Comparison of ENCODE assay signal across 11 cellular contexts in the genomic region with DNA sequence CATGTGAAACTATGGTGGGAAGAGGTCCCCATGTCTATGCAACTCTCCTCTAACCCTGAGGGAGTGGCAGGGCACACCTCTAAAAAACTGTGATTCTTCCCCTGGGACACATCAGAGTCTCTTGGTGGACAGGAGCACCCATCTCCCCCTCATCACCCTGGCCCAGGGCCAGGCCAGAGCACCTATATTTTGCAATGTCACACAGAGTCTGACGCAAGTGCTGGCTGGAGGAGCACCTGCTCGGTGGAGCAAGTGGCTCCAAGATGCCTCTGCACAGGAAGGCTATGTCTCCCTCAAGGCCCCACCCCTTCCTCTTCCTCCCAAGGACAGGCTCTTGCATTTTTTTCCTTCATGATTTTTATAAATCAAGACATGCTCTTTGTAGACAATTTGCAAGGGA. TPM values are rescaled to one million over a fixed set of nuclear protein-coding genes. Genes with fewer than 3 reads are reported as not detected.
A peak's percentile ranks its signal among the peaks of the same experiment; 100 is the strongest.
DNase-seq lines count a peak whose midpoint lies in the region; ATAC-seq, FAIRE-seq and TF ChIP-seq lines count a peak whose summit lies in the region.
"Had no signal": no experiment of that assay in that cellular context is flagged by ENCODE, and none has a peak within 500 bp of the region (broad histone marks: within the 10 kb centered on the region; RNA-seq: fewer than 3 reads in every experiment).

No MANE protein-coding gene starts in this region.

- H3K27me3 ChIP-seq in CD4-positive, alpha-beta memory T cell (ENCODE audit: insufficient read depth, low read length): no peaks in the 10 kb centered on the region
- H3K27me3 ChIP-seq in HepG2 (ENCODE audit: control insufficient read depth in 1 of 2, insufficient read depth in 2 of 2, low read length in 2 of 2): no peaks in the 10 kb centered on the region

- FAIRE-seq in HepG2 (lab: Jason Lieb, UNC): no peak
- FAIRE-seq: colon had no signal

- no peaks in the 10 kb centered on the region for H3K79me2 ChIP-seq in HepG2 (ENCODE audit: insufficient read depth, low read length)

- no peak for DNase-seq in CD4-positive, alpha-beta memory T cell
- DNase-seq in RWPE1 (ENCODE audit: low spot score): no peak
- no peak for DNase-seq in HepG2 (ENCODE audit: low spot score)
- DNase-seq in OCI-M2 (lab: John Stamatoyannopoulos, UW; ENCODE audit: unreplicated experiment): no peak
- no peak for DNase-seq in stimulated activated CD4-positive, alpha-beta T cell treated with anti-CD3 and anti-CD28 coated beads, Interleukin-1b, Interleukin-23, amount 100 ng/mL, for 48 hours
- DNase-seq in DMS114 treated with DMSO at 0.1 percent for 48 hours (lab: John Stamatoyannopoulos, UW; ENCODE audit: unreplicated experiment): no peak
- DNase-seq: NCI-H2081 had no signal

- no peak for TF ChIP-seq RAD21 in HepG2 (CRISPR knock-in tag; IDR thresholded peaks at IDR 0.05)

- CTCF ChIA-PET in CD4-positive, alpha-beta memory T cell (lab: Charles Lee; ENCODE audit: partially characterized antibody): interaction anchor here (1.1 kb wide), 1 partner anchor 276 kb away, joined by 3 read pairs; no protein-coding TSS in a partner anchor
- CTCF ChIA-PET in RWPE1 (lab: Yijun Ruan, JAX) (no interaction called here), HepG2 (lab: Yijun Ruan, JAX; ENCODE audit: low intra/inter-chr PET ratio, low total read pairs) (no interaction called here)

- TF ChIP-seq EP300 in HepG2 (IDR thresholded peaks at IDR 0.05; ENCODE audit: low read depth in 2 of 2, low read length in 2 of 2) (no peak), HepG2 (CRISPR knock-in tag; IDR thresholded peaks at IDR 0.05; ENCODE audit: borderline replicate concordance) (no peak)

- TF ChIP-seq CTCF in RWPE1 (conservative IDR thresholded peaks at IDR 0.05; ENCODE audit: low read depth): no peak
- no peak for TF ChIP-seq CTCF in HepG2 (CRISPR knock-in tag; IDR thresholded peaks at IDR 0.05)

- H3K36me3 ChIP-seq in CD4-positive, alpha-beta memory T cell (ENCODE audit: insufficient read depth, low read length): peaks cover 64% of the 10 kb centered on the region
- H3K36me3 ChIP-seq in HepG2 (replicated peaks in 1 of 2; ENCODE audit: control insufficient read depth in 1 of 2, insufficient read depth in 2 of 2, low read length in 2 of 2): peaks cover 54 to 100% of the 10 kb centered on the region in 2 experiments

- in situ Hi-C loops in HepG2 (cut with HindIII; ENCODE audit: extremely low pct_ligation_motif_present, low pct_unique_long_range_greater_than_20kb): no loop called here

- no peak for TF ChIP-seq POLR2A in HepG2 (IDR thresholded peaks at IDR 0.05; ENCODE audit: insufficient read depth in 1 of 2, low read depth in 2 of 2, low read length in 2 of 2)

- H2AFZ ChIP-seq in HepG2 (ENCODE audit: low read length): no peak overlapping the region

- POLR2A ChIA-PET in CD4-positive, alpha-beta memory T cell (lab: Charles Lee; ENCODE audit: partially characterized antibody): interaction anchor here (1.0 to 2.2 kb wide), 2 partner anchors 8 to 10 kb away, joined by 4 to 5 read pairs; no protein-coding TSS in a partner anchor
- POLR2A ChIA-PET in RWPE1 (lab: Yijun Ruan, JAX; ENCODE audit: low non-redundant PET): no interaction called here
- POLR2A ChIA-PET in HepG2 (lab: Yijun Ruan, JAX): no interaction called here

- no peaks in the 10 kb centered on the region for H3K9me3 Mint-ChIP-seq in CD4-positive, alpha-beta memory T cell
- H3K9me3 Mint-ChIP-seq: WTC11 had no signal

- peaks cover 23 to 71% (median 43%) of the 10 kb centered on the region in 4 donors for H3K4me1 Mint-ChIP-seq in CD4-positive, alpha-beta memory T cell

- H3K9ac ChIP-seq in HepG2 (ENCODE audit: insufficient read depth, low read depth, low read length): no peak overlapping the region

- H3K36me3 Mint-ChIP-seq in CD4-positive, alpha-beta memory T cell: peaks cover 38 to 90% of the 10 kb centered on the region in 2 donors

- no peak overlapping the region for H3K4me3 ChIP-seq in CD4-positive, alpha-beta memory T cell (ENCODE audit: low read length in 2 of 2)
- no peak overlapping the region for H3K4me3 ChIP-seq in HepG2 (replicated peaks in 1 of 3; ENCODE audit: insufficient read depth in 1 of 3, low read depth in 2 of 3, low read length in 3 of 3)

- no TSS peak for BruUV-seq in HepG2 (replicated peaks; lab: Mats Ljungman, UMichigan)

- H3K27me3 Mint-ChIP-seq in CD4-positive, alpha-beta memory T cell: no peaks in the 10 kb centered on the region

- ATAC-seq in GM18909 (IDR thresholded peaks at IDR 0.05; ENCODE audit: poor library complexity, unreplicated experiment): peak; percentile 28
- no peak for ATAC-seq in HepG2
- no peak for ATAC-seq in GM21825 (IDR thresholded peaks at IDR 0.05; ENCODE audit: unreplicated experiment)
- ATAC-seq: WTC11 had no signal

- 75% methylated on average over 2 of the region's 2 CpGs for WGBS in HepG2 (ENCODE audit: low lambda C conversion rate)

- H3K4me3 Mint-ChIP-seq in CD4-positive, alpha-beta memory T cell: peak overlapping the region in 7 of 8 donors; percentile 6 to 80 (median 61)
- H3K4me3 Mint-ChIP-seq: WTC11 had no signal

- peak overlapping the region in 6 of 7 donors; percentile 78 to 93 (median 86) for H3K27ac Mint-ChIP-seq in CD4-positive, alpha-beta memory T cell

- intact Hi-C loops in CD4-positive, alpha-beta memory T cell (cut with micrococcal nuclease): no loop called here
- intact Hi-C loops in HepG2 (cut with micrococcal nuclease; ENCODE audit: unreplicated experiment): no loop called here

- H4K20me1 ChIP-seq in HepG2 (ENCODE audit: insufficient read depth, low read length): peaks cover 3% of the 10 kb centered on the region; the same call in 1 of the 2 replicates

- H3K9me3 ChIP-seq in CD4-positive, alpha-beta memory T cell (ENCODE audit: control insufficient read depth in 1 of 2, low read length in 2 of 2): no peaks in the 10 kb centered on the region
- H3K9me3 ChIP-seq in HepG2 (ENCODE audit: low read length): no peaks in the 10 kb centered on the region

- H3K4me2 ChIP-seq in HepG2 (ENCODE audit: low read depth, low read length): no peak overlapping the region

- peak overlapping the region; percentile 27 for H3K27ac ChIP-seq in CD4-positive, alpha-beta memory T cell (ENCODE audit: low read depth, low read length)
- H3K27ac ChIP-seq in RWPE1: peak overlapping the region; percentile 56
- H3K27ac ChIP-seq in HepG2 (ENCODE audit: extremely low read length, insufficient read depth, low read length): no peak overlapping the region

- H3K4me1 ChIP-seq in CD4-positive, alpha-beta memory T cell (ENCODE audit: insufficient read depth, low read length): peaks cover 39% of the 10 kb centered on the region
- H3K4me1 ChIP-seq in HepG2 (ENCODE audit: insufficient read depth, low read length): no peaks in the 10 kb centered on the region

TF ChIP-seq in HepG2, 621 proteins besides CTCF, POLR2A, EP300 and RAD21 (continues in another document):
- TF ChIP-seq ATF7-NPFF (CRISPR knock-in tag; IDR thresholded peaks at IDR 0.05; ENCODE audit: low read depth) (no peak), SNAPC2 (CRISPR knock-in tag; IDR thresholded peaks at IDR 0.05) (no peak), ZNF274 (CRISPR knock-in tag; IDR thresholded peaks at IDR 0.05) (no peak), ATF7 (IDR thresholded peaks at IDR 0.05) (no peak), ATF7 (CRISPR knock-in tag; IDR thresholded peaks at IDR 0.05) (no peak), CEBPB (IDR thresholded peaks at IDR 0.05; ENCODE audit: borderline replicate concordance, low read depth, low read length) (peak; percentile 51; the same call in 1 of the 2 replicates), KDM3A (CRISPR knock-in tag; IDR thresholded peaks at IDR 0.05; ENCODE audit: low read depth) (no peak)
- TF ChIP-seq, protein P1, sequence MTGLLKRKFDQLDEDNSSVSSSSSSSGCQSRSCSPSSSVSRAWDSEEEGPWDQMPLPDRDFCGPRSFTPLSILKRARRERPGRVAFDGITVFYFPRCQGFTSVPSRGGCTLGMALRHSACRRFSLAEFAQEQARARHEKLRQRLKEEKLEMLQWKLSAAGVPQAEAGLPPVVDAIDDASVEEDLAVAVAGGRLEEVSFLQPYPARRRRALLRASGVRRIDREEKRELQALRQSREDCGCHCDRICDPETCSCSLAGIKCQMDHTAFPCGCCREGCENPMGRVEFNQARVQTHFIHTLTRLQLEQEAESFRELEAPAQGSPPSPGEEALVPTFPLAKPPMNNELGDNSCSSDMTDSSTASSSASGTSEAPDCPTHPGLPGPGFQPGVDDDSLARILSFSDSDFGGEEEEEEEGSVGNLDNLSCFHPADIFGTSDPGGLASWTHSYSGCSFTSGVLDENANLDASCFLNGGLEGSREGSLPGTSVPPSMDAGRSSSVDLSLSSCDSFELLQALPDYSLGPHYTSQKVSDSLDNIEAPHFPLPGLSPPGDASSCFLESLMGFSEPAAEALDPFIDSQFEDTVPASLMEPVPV (CRISPR knock-in tag; IDR thresholded peaks at IDR 0.05): no peak

RNA-seq across cellular contexts. Expression of a gene that starts 13.3 kb away (rescaled TPM):
- 10 to 100 TPM; 19.2 to 20.4 TPM for total RNA-seq in CD4-positive, alpha-beta memory T cell
- 10 to 100 TPM; 16.1 to 16.7 TPM for polyA plus RNA-seq in CD4-positive, alpha-beta memory T cell
- total RNA-seq in HepG2 (2016; rRNA removed; fragmentation: Illumina TruSeq; extraction: Trizol): 8.4 TPM in 2 replicates
- 7.1 and 8.0 TPM in 2 replicates for total RNA-seq in HepG2 (2016; cell fraction: cytosol; rRNA removed; fragmentation: Illumina TruSeq; extraction: Trizol; ENCODE audit: low read depth)
- 6.0 and 8.2 TPM in 2 replicates for total RNA-seq in HepG2 (2016; cell fraction: insoluble cytoplasmic fraction; rRNA removed; fragmentation: Illumina TruSeq; extraction: Trizol)
- total RNA-seq in HepG2 (2016; cell fraction: membrane; rRNA removed; fragmentation: Illumina TruSeq; extraction: Trizol): 18.8 and 19.0 TPM in 2 replicates
- 4.0 and 5.8 TPM in 2 replicates for total RNA-seq in HepG2 (2016; cell fraction: nucleus; rRNA removed; fragmentation: Illumina TruSeq; extraction: Trizol)
- polyA plus RNA-seq in HepG2 (2011; rRNA removed): 5.2 and 5.6 TPM in 2 replicates
- polyA plus RNA-seq in HepG2 (2011; cell fraction: cytosol; rRNA removed): 4.6 and 5.0 TPM in 2 replicates
- polyA plus RNA-seq in HepG2 (2011; cell fraction: nucleus; rRNA removed): 4.7 and 4.9 TPM in 2 replicates
- polyA plus RNA-seq in HepG2 (2012): 3.0 and 3.4 TPM in 2 replicates
- 8.8 and 9.8 TPM in 2 replicates for polyA plus RNA-seq in HepG2 (2016; cell fraction: cytosol; fragmentation: Illumina TruSeq; extraction: Trizol; ENCODE audit: low read depth)
- 8.1 and 9.3 TPM in 2 replicates for polyA plus RNA-seq in HepG2 (2016; cell fraction: insoluble cytoplasmic fraction; fragmentation: Illumina TruSeq; extraction: Trizol; ENCODE audit: low read depth)
- polyA plus RNA-seq in HepG2 (2016; cell fraction: membrane; fragmentation: Illumina TruSeq; extraction: Trizol; ENCODE audit: low read depth): 17.1 and 17.3 TPM in 2 replicates
- polyA plus RNA-seq in HepG2 (2016; cell fraction: nucleus; fragmentation: Illumina TruSeq; extraction: Trizol; ENCODE audit: insufficient read depth, low read depth): 7.7 and 8.0 TPM in 2 replicates
- polyA minus RNA-seq in HepG2 (2011; rRNA and poly(A)+ RNA removed; ENCODE audit: low replicate concordance): 2.2 and 3.6 TPM in 2 replicates
- polyA minus RNA-seq in HepG2 (2011; cell fraction: cytosol; rRNA and poly(A)+ RNA removed): 1.6 and 1.9 TPM in 2 replicates
- 4.4 and 4.9 TPM in 2 replicates for polyA minus RNA-seq in HepG2 (2011; cell fraction: nucleus; rRNA and poly(A)+ RNA removed)
